In the genomic region with DNA sequence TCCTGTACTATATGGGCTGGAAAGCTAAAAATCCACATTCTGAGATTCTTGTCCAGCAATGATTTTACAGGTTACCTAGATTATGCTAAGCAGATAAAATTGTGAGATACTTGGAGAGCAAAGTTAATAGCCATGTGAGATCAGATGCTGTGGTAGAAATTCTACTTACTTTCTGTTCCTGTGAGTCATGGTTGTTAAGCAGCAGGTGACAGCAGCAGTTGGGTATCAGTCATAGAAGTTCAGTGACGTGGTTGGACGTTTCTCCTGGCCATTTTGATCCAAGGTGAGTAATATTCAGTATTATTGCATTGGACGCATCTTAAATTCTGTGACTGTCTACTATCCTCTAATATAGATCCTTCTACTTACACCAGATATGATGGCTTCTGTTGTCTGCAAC, we compare ENCODE assay signal across 18 cellular contexts.
DNase-seq lines count a peak whose midpoint lies in the region; ATAC-seq lines count a peak whose summit lies in the region.
"Had no signal": no experiment of that assay in that cellular context is flagged by ENCODE, and none has a peak within 500 bp of the region (broad histone marks: within the 10 kb centered on the region; RNA-seq: fewer than 3 reads in every experiment).

No MANE protein-coding gene starts in this region.

- CTCF ChIA-PET in naive thymus-derived CD4-positive, alpha-beta T cell (lab: Charles Lee): no interaction called here
- CTCF ChIA-PET in activated naive CD4-positive, alpha-beta T cell treated with anti-CD3 and anti-CD28 coated beads for 36 hours (lab: Charles Lee): no interaction called here

- intact Hi-C loops in naive thymus-derived CD4-positive, alpha-beta T cell (cut with micrococcal nuclease): no loop called here
- intact Hi-C loops in activated naive CD4-positive, alpha-beta T cell treated with anti-CD3 and anti-CD28 coated beads for 36 hours (cut with micrococcal nuclease): no loop called here

- no peaks in the 10 kb centered on the region for H3K27me3 ChIP-seq in naive thymus-derived CD4-positive, alpha-beta T cell (ENCODE audit: control insufficient read depth in 2 of 2, insufficient read depth in 2 of 2, low read length in 2 of 2)
- H3K27me3 ChIP-seq: ascending aorta, BLaER1, left lung, right atrium auricular region had no signal

- H3K4me1 ChIP-seq in naive thymus-derived CD4-positive, alpha-beta T cell (ENCODE audit: control insufficient read depth in 2 of 2, insufficient read depth in 2 of 2, low read length in 2 of 2): no peaks in the 10 kb centered on the region
- H3K4me1 ChIP-seq: ascending aorta, left lung, right atrium auricular region had no signal

- H3K9me3 ChIP-seq in naive thymus-derived CD4-positive, alpha-beta T cell (ENCODE audit: control insufficient read depth in 2 of 3, low read length in 3 of 3): peaks cover 0 to 5% (median 0%) of the 10 kb centered on the region in 3 experiments
- H3K9me3 ChIP-seq: ascending aorta, BLaER1, left lung, right atrium auricular region had no signal

- no peaks in the 10 kb centered on the region for H3K27me3 Mint-ChIP-seq in naive thymus-derived CD4-positive, alpha-beta T cell
- no peaks in the 10 kb centered on the region for H3K27me3 Mint-ChIP-seq in activated naive CD4-positive, alpha-beta T cell treated with anti-CD3 and anti-CD28 coated beads for 36 hours (ENCODE audit: low read depth)
- H3K27me3 Mint-ChIP-seq: dendritic cell treated with granulocyte-macrophage colony-stimulating factor and Interleukin-4, amounts not matched to agents 40 ng/mL and 50 ng/mL, for 4 days; naive B cell had no signal

- no peaks in the 10 kb centered on the region for H3K36me3 Mint-ChIP-seq in naive thymus-derived CD4-positive, alpha-beta T cell
- H3K36me3 Mint-ChIP-seq in activated naive CD4-positive, alpha-beta T cell treated with anti-CD3 and anti-CD28 coated beads for 36 hours (ENCODE audit: low read depth): no peaks in the 10 kb centered on the region
- H3K36me3 Mint-ChIP-seq: naive B cell had no signal

- no peak overlapping the region for H3K27ac ChIP-seq in naive thymus-derived CD4-positive, alpha-beta T cell (ENCODE audit: low read depth, low read length)
- H3K27ac ChIP-seq: ascending aorta, BLaER1, left lung, right atrium auricular region, SK-N-MC had no signal

- DNase-seq in kidney tubule cell (ENCODE audit: low spot score): peak; percentile 42
- no peak for DNase-seq in naive thymus-derived CD4-positive, alpha-beta T cell
- DNase-seq in DMS153 treated with DMSO at 0.1 percent for 48 hours (lab: John Stamatoyannopoulos, UW; ENCODE audit: unreplicated experiment): no peak
- no peak for DNase-seq in activated naive CD4-positive, alpha-beta T cell treated with anti-CD3 and anti-CD28 coated beads for 36 hours
- DNase-seq: activated effector memory CD4-positive, alpha-beta T cell treated with Interleukin-2 at 50 U/mL for 16 hours; hypothalamus; left lung; naive B cell; NCI-H1048; NCI-H226 had no signal

- ATAC-seq in GM19023 (IDR thresholded peaks at IDR 0.05; ENCODE audit: unreplicated experiment): peak; percentile 52
- ATAC-seq in GM21737 (IDR thresholded peaks at IDR 0.05; ENCODE audit: unreplicated experiment): peak; percentile 72
- ATAC-seq in HG03159 (IDR thresholded peaks at IDR 0.05; ENCODE audit: unreplicated experiment): peak; percentile 80
- no peak for ATAC-seq in naive thymus-derived CD4-positive, alpha-beta T cell
- ATAC-seq: left lung had no signal

- no peak overlapping the region for H3K27ac Mint-ChIP-seq in naive thymus-derived CD4-positive, alpha-beta T cell
- H3K27ac Mint-ChIP-seq in activated naive CD4-positive, alpha-beta T cell treated with anti-CD3 and anti-CD28 coated beads for 36 hours: no peak overlapping the region
- H3K27ac Mint-ChIP-seq: dendritic cell treated with granulocyte-macrophage colony-stimulating factor and Interleukin-4, amounts not matched to agents 40 ng/mL and 50 ng/mL, for 4 days had no signal

- POLR2A ChIA-PET in naive thymus-derived CD4-positive, alpha-beta T cell (lab: Charles Lee): no interaction called here

- no peak overlapping the region for H3K4me3 ChIP-seq in naive thymus-derived CD4-positive, alpha-beta T cell (ENCODE audit: low read length)
- H3K4me3 ChIP-seq: ascending aorta, BLaER1, left lung, right atrium auricular region, SK-N-MC had no signal

- no peaks in the 10 kb centered on the region for H3K4me1 Mint-ChIP-seq in naive thymus-derived CD4-positive, alpha-beta T cell
- no peaks in the 10 kb centered on the region for H3K4me1 Mint-ChIP-seq in activated naive CD4-positive, alpha-beta T cell treated with anti-CD3 and anti-CD28 coated beads for 36 hours (ENCODE audit: low read depth)

- H3K36me3 ChIP-seq in naive thymus-derived CD4-positive, alpha-beta T cell (ENCODE audit: control insufficient read depth in 2 of 3, insufficient read depth in 3 of 3, low read length in 3 of 3): no peaks in the 10 kb centered on the region
- H3K36me3 ChIP-seq: ascending aorta, BLaER1, left lung, right atrium auricular region had no signal

- no peak overlapping the region for H3K4me3 Mint-ChIP-seq in naive thymus-derived CD4-positive, alpha-beta T cell
- H3K4me3 Mint-ChIP-seq in activated naive CD4-positive, alpha-beta T cell treated with anti-CD3 and anti-CD28 coated beads for 36 hours: no peak overlapping the region
- H3K4me3 Mint-ChIP-seq: dendritic cell treated with granulocyte-macrophage colony-stimulating factor and Interleukin-4, amounts not matched to agents 40 ng/mL and 50 ng/mL, for 4 days; naive B cell had no signal

- peaks cover 0 to 20% (median 4%) of the 10 kb centered on the region in 11 donors for H3K9me3 Mint-ChIP-seq in naive thymus-derived CD4-positive, alpha-beta T cell
- H3K9me3 Mint-ChIP-seq in activated naive CD4-positive, alpha-beta T cell treated with anti-CD3 and anti-CD28 coated beads for 36 hours: peaks cover 6% of the 10 kb centered on the region
- H3K9me3 Mint-ChIP-seq: dendritic cell treated with granulocyte-macrophage colony-stimulating factor and Interleukin-4, amounts not matched to agents 40 ng/mL and 50 ng/mL, for 4 days; naive B cell had no signal
